ENCODE assay signal across 1 cellular context in genomic region chr19:2315818-2316353, GRCh38.
A peak's percentile ranks its signal among the peaks of the same experiment; 100 is the strongest.
TF ChIP-seq lines count a peak whose summit lies in the region.

No MANE protein-coding gene starts in this region.

TF ChIP-seq in HepG2, 621 proteins besides CTCF, POLR2A, EP300 and RAD21 (continued from another document and continues in another):
- no peak for TF ChIP-seq ZNF780A (CRISPR knock-in tag; IDR thresholded peaks at IDR 0.05)
- TF ChIP-seq NR2C2 (CRISPR knock-in tag; IDR thresholded peaks at IDR 0.05; ENCODE audit: borderline replicate concordance) = peak; percentile 56; the same call in 1 of the 2 replicates
- no peak for TF ChIP-seq TRAFD1 (CRISPR knock-in tag; IDR thresholded peaks at IDR 0.05; ENCODE audit: borderline replicate concordance)
- TF ChIP-seq ZNF691 (CRISPR knock-in tag; IDR thresholded peaks at IDR 0.05; ENCODE audit: borderline replicate concordance, low read depth) = 0 out of 2 replicates have a peak, but pooled peaks have one; percentile 48
- TF ChIP-seq JARID2 (CRISPR knock-in tag; IDR thresholded peaks at IDR 0.05; ENCODE audit: insufficient replicate concordance) = no peak
- TF ChIP-seq KDM3A (CRISPR knock-in tag; IDR thresholded peaks at IDR 0.05; ENCODE audit: low read depth) = peak; percentile 96
- TF ChIP-seq ZNF546 (CRISPR knock-in tag; conservative IDR thresholded peaks at IDR 0.05) = no peak
- TF ChIP-seq KDM5A (IDR thresholded peaks at IDR 0.05; ENCODE audit: borderline replicate concordance, low read length) = peak; percentile 82
- peak; percentile 61; the same call in 1 of the 2 replicates for TF ChIP-seq ZNF605 (CRISPR knock-in tag; IDR thresholded peaks at IDR 0.05)
- TF ChIP-seq ZBTB26 (CRISPR knock-in tag; IDR thresholded peaks at IDR 0.05; ENCODE audit: borderline replicate concordance) = peak; percentile 40; the same call in 1 of the 2 replicates
- TF ChIP-seq SIX1 (CRISPR knock-in tag; IDR thresholded peaks at IDR 0.05; ENCODE audit: borderline replicate concordance) = no peak
- peak; percentile 60 for TF ChIP-seq HDAC2 (CRISPR knock-in tag; IDR thresholded peaks at IDR 0.05)
- TF ChIP-seq ELF3 (CRISPR knock-in tag; IDR thresholded peaks at IDR 0.05) = peak; percentile 55; the same call in 1 of the 2 replicates
- TF ChIP-seq ZNF761 (CRISPR knock-in tag; conservative IDR thresholded peaks at IDR 0.05) = 0 out of 2 replicates have a peak, but pooled peaks have one; percentile 36
- 0 out of 2 replicates have a peak, but pooled peaks have one; percentile 22 for TF ChIP-seq ZNF333 (CRISPR knock-in tag; IDR thresholded peaks at IDR 0.05; ENCODE audit: borderline replicate concordance)
- TF ChIP-seq ZFP91 (CRISPR knock-in tag; IDR thresholded peaks at IDR 0.05; ENCODE audit: borderline replicate concordance) = peak; percentile 65; the same call in 1 of the 2 replicates
- peak; percentile 74 for TF ChIP-seq BORCS8-MEF2B (CRISPR knock-in tag; IDR thresholded peaks at IDR 0.05)
- 0 out of 2 replicates have a peak, but pooled peaks have one; percentile 60 for TF ChIP-seq ZNF136 (CRISPR knock-in tag; IDR thresholded peaks at IDR 0.05; ENCODE audit: low read depth)
- TF ChIP-seq GLI4 (CRISPR knock-in tag; IDR thresholded peaks at IDR 0.05; ENCODE audit: borderline replicate concordance) = 0 out of 2 replicates have a peak, but pooled peaks have one; percentile 41
- peak; percentile 74; the same call in 1 of the 2 replicates for TF ChIP-seq ZMYM4 (CRISPR knock-in tag; IDR thresholded peaks at IDR 0.05)
- peak; percentile 52; the same call in 1 of the 2 replicates for TF ChIP-seq UBTF (CRISPR knock-in tag; IDR thresholded peaks at IDR 0.05)
- peak; percentile 86 for TF ChIP-seq ZBTB7A (CRISPR knock-in tag; IDR thresholded peaks at IDR 0.05)
- peak; percentile 70 for TF ChIP-seq ZNF350 (CRISPR knock-in tag; IDR thresholded peaks at IDR 0.05; ENCODE audit: borderline replicate concordance, low read depth)
- TF ChIP-seq SKI (IDR thresholded peaks at IDR 0.05; ENCODE audit: partially characterized antibody) = peak; percentile 33
- no peak for TF ChIP-seq REXO4 (CRISPR knock-in tag; IDR thresholded peaks at IDR 0.05; ENCODE audit: borderline replicate concordance)
- peak; percentile 52 for TF ChIP-seq SMC3 (IDR thresholded peaks at IDR 0.05; ENCODE audit: low read length)
- TF ChIP-seq KAT8 (CRISPR knock-in tag; IDR thresholded peaks at IDR 0.05) = peak; percentile 69
- TF ChIP-seq CBX5 (CRISPR knock-in tag; IDR thresholded peaks at IDR 0.05; ENCODE audit: borderline replicate concordance) = peak; percentile 28
- peak; percentile 45; the same call in 1 of the 2 replicates for TF ChIP-seq ZHX1 (CRISPR knock-in tag; IDR thresholded peaks at IDR 0.05; ENCODE audit: low read depth)
- peak; percentile 90 for TF ChIP-seq PATZ1 (CRISPR knock-in tag; IDR thresholded peaks at IDR 0.05)
- TF ChIP-seq ETV5 (CRISPR knock-in tag; IDR thresholded peaks at IDR 0.05; ENCODE audit: borderline replicate concordance) = 0 out of 2 replicates have a peak, but pooled peaks have one; percentile 7
- TF ChIP-seq DRAP1 (CRISPR knock-in tag; IDR thresholded peaks at IDR 0.05) = peak; percentile 30; the same call in 1 of the 2 replicates
- 0 out of 2 replicates have a peak, but pooled peaks have one; percentile 15 for TF ChIP-seq RXRA (CRISPR knock-in tag; IDR thresholded peaks at IDR 0.05)
- no peak for TF ChIP-seq MTA3 (CRISPR knock-in tag; IDR thresholded peaks at IDR 0.05)
- TF ChIP-seq HNF1B (CRISPR knock-in tag; IDR thresholded peaks at IDR 0.05) = peak; percentile 69
- TF ChIP-seq ZNF678 (CRISPR knock-in tag; IDR thresholded peaks at IDR 0.05) = no peak
- 0 out of 2 replicates have a peak, but pooled peaks have one; percentile 54 for TF ChIP-seq ZNF274 (CRISPR knock-in tag; IDR thresholded peaks at IDR 0.05)
- TF ChIP-seq SMAD3 (CRISPR knock-in tag; IDR thresholded peaks at IDR 0.05) = no peak
- TF ChIP-seq CHD2 (IDR thresholded peaks at IDR 0.05; ENCODE audit: low read depth, low read length) = no peak; the same call in 1 of the 2 replicates
- TF ChIP-seq ZNF687 (CRISPR knock-in tag; IDR thresholded peaks at IDR 0.05) = peak; percentile 82
